ENCODE assay signal across 1 cellular context in genomic region chr19:3585301-3586123, GRCh38.
TF ChIP-seq lines count a peak whose summit lies in the region.

Gene GIPC3 (plus strand): TSS chr19:3585478. CDS start chr19:3585598, 120 bp downstream.

TF ChIP-seq in K562, 482 proteins besides CTCF, POLR2A, EP300 and RAD21 (continued from another document):
- no peak for TF ChIP-seq E2F5 (CRISPR knock-in tag; IDR thresholded peaks at IDR 0.05)
- no peak for TF ChIP-seq LCOR (CRISPR knock-in tag; IDR thresholded peaks at IDR 0.05)
- no peak for TF ChIP-seq HNRNPL (IDR thresholded peaks at IDR 0.05; ENCODE audit: low read depth, low read length)
- TF ChIP-seq ATF7 (IDR thresholded peaks at IDR 0.05): no peak
- TF ChIP-seq ZFPM2 (CRISPR knock-in tag; IDR thresholded peaks at IDR 0.05): no peak
- TF ChIP-seq RBFOX2 (IDR thresholded peaks at IDR 0.05; ENCODE audit: low read depth, low read length): peak; percentile 39; the same call in 1 of the 2 replicates
- no peak for TF ChIP-seq HIVEP1 (CRISPR knock-in tag; IDR thresholded peaks at IDR 0.05)
- no peak for TF ChIP-seq POLR2AphosphoS5 (IDR thresholded peaks at IDR 0.05; ENCODE audit: control insufficient read depth, insufficient read depth, low read depth, low read length)
- TF ChIP-seq SPI1 (IDR thresholded peaks at IDR 0.05; ENCODE audit: borderline replicate concordance, low read depth, low read length): no peak
- no peak for TF ChIP-seq BCL6 (CRISPR knock-in tag; IDR thresholded peaks at IDR 0.05)
- TF ChIP-seq ARID3B (CRISPR knock-in tag; IDR thresholded peaks at IDR 0.05; ENCODE audit: borderline replicate concordance): no peak
- no peak for TF ChIP-seq NRF1 (conservative IDR thresholded peaks at IDR 0.05 in 1 of 2, IDR thresholded peaks at IDR 0.05 in 1 of 2)
- TF ChIP-seq RCOR1 (IDR thresholded peaks at IDR 0.05; ENCODE audit: borderline replicate concordance in 1 of 2, low read depth in 2 of 2, low read length in 2 of 2): no peak
- TF ChIP-seq MAFG (tag; conservative IDR thresholded peaks at IDR 0.05): no peak
- no peak for TF ChIP-seq RFX5 (IDR thresholded peaks at IDR 0.05; ENCODE audit: low read depth, low read length)
- no peak for TF ChIP-seq C11orf30 (IDR thresholded peaks at IDR 0.05; ENCODE audit: low read depth)
- TF ChIP-seq NONO (IDR thresholded peaks at IDR 0.05; ENCODE audit: low read depth in 2 of 2, low read length in 1 of 2): 0 out of 4 replicates have a peak, but pooled peaks of 1 of the 2 experiments have one; percentile 48
- no peak for TF ChIP-seq GMEB1 (CRISPR knock-in tag; IDR thresholded peaks at IDR 0.05)
- TF ChIP-seq MAFK (IDR thresholded peaks at IDR 0.05; ENCODE audit: low read length): no peak
- no peak for TF ChIP-seq ZNF316 (IDR thresholded peaks at IDR 0.05)
- TF ChIP-seq MBD1 (CRISPR knock-in tag; IDR thresholded peaks at IDR 0.05): no peak
- TF ChIP-seq GTF2E2 (tag; IDR thresholded peaks at IDR 0.05): no peak
- no peak for TF ChIP-seq BRD9 (IDR thresholded peaks at IDR 0.05; ENCODE audit: low read depth, partially characterized antibody)
- no peak for TF ChIP-seq RAD51 (IDR thresholded peaks at IDR 0.05; ENCODE audit: borderline replicate concordance, low read depth)
- TF ChIP-seq ZNF146 (CRISPR knock-in tag; IDR thresholded peaks at IDR 0.05; ENCODE audit: unreplicated experiment): no peak
- TF ChIP-seq UBTF (IDR thresholded peaks at IDR 0.05; ENCODE audit: borderline replicate concordance in 1 of 2, low read depth in 2 of 2, low read length in 2 of 2): no peak
- no peak for TF ChIP-seq SMARCB1 (IDR thresholded peaks at IDR 0.05; ENCODE audit: insufficient read length, low read depth)
- no peak for TF ChIP-seq ELF2 (CRISPR knock-in tag; IDR thresholded peaks at IDR 0.05)
- no peak for TF ChIP-seq ZNF347 (CRISPR knock-in tag; IDR thresholded peaks at IDR 0.05; ENCODE audit: low read depth)
- no peak for TF ChIP-seq SIRT6 (IDR thresholded peaks at IDR 0.05; ENCODE audit: low read depth, low read length)
- no peak for TF ChIP-seq TAF15 (IDR thresholded peaks at IDR 0.05; ENCODE audit: low read depth, low read length)
- TF ChIP-seq POLR2G (IDR thresholded peaks at IDR 0.05; ENCODE audit: low read depth, low read length): peak; percentile 71
- no peak for TF ChIP-seq ZNF232 (CRISPR knock-in tag; IDR thresholded peaks at IDR 0.05)
- TF ChIP-seq MTA3 (IDR thresholded peaks at IDR 0.05; ENCODE audit: borderline replicate concordance): no peak
- no peak for TF ChIP-seq ETV1 (tag; conservative IDR thresholded peaks at IDR 0.05; ENCODE audit: low read depth)
- no peak for TF ChIP-seq TRIM24 (IDR thresholded peaks at IDR 0.05)
- no peak for TF ChIP-seq ZNF324 (CRISPR knock-in tag; IDR thresholded peaks at IDR 0.05)
- no peak for TF ChIP-seq PCBP2 (IDR thresholded peaks at IDR 0.05; ENCODE audit: low read depth, low read length, poor library complexity, severe bottlenecking)
- no peak for TF ChIP-seq ZNF445 (CRISPR knock-in tag; IDR thresholded peaks at IDR 0.05; ENCODE audit: low read depth)
- no peak for TF ChIP-seq CEBPG (CRISPR knock-in tag; IDR thresholded peaks at IDR 0.05)
- TF ChIP-seq CEBPG (tag; conservative IDR thresholded peaks at IDR 0.05 in 1 of 2, IDR thresholded peaks at IDR 0.05 in 1 of 2): no peak
- TF ChIP-seq ZNF277 (CRISPR knock-in tag; IDR thresholded peaks at IDR 0.05; ENCODE audit: borderline replicate concordance): no peak
- TF ChIP-seq ZNF778 (CRISPR knock-in tag; IDR thresholded peaks at IDR 0.05): no peak
- no peak for TF ChIP-seq ETS2 (tag; IDR thresholded peaks at IDR 0.05; ENCODE audit: borderline replicate concordance, poor library complexity, severe bottlenecking)
- peak; percentile 35; the same call in 1 of the 2 replicates for TF ChIP-seq ZNF592 (IDR thresholded peaks at IDR 0.05)
- peak; percentile 55 for TF ChIP-seq HNRNPLL (IDR thresholded peaks at IDR 0.05; ENCODE audit: low read depth, low read length, poor library complexity, severe bottlenecking)
- no peak for TF ChIP-seq MED1 (CRISPR knock-in tag; IDR thresholded peaks at IDR 0.05; ENCODE audit: borderline replicate concordance)
- 0 out of 4 replicates have a peak, but pooled peaks of 1 of the 2 experiments have one; percentile 2 for TF ChIP-seq ZNF639 (CRISPR knock-in tag; conservative IDR thresholded peaks at IDR 0.05 in 1 of 2, IDR thresholded peaks at IDR 0.05 in 1 of 2)
- no peak for TF ChIP-seq ZBTB8A (IDR thresholded peaks at IDR 0.05; ENCODE audit: partially characterized antibody)
- TF ChIP-seq ARNT (IDR thresholded peaks at IDR 0.05): no peak
- TF ChIP-seq FOXK1 (CRISPR knock-in tag; IDR thresholded peaks at IDR 0.05; ENCODE audit: borderline replicate concordance): no peak
- no peak for TF ChIP-seq THRB (CRISPR knock-in tag; conservative IDR thresholded peaks at IDR 0.05)
- no peak for TF ChIP-seq ZNF143 (CRISPR knock-in tag; IDR thresholded peaks at IDR 0.05)
